23 cellular contexts compared by ENCODE assay signal in genomic region chr6:3515669-3516068, GRCh38. TPM values are rescaled to one million over a fixed set of nuclear protein-coding genes. Genes with fewer than 3 reads are reported as not detected.
DNase-seq lines count a peak whose midpoint lies in the region; ATAC-seq, FAIRE-seq and TF ChIP-seq lines count a peak whose summit lies in the region.
"Had no signal": no experiment of that assay in that cellular context is flagged by ENCODE, and none has a peak within 500 bp of the region (broad histone marks: within the 10 kb centered on the region; RNA-seq: fewer than 3 reads in every experiment).

No MANE protein-coding gene starts in this region.

- H3K27me3 ChIP-seq in HepG2 (ENCODE audit: control insufficient read depth in 1 of 2, insufficient read depth in 2 of 2, low read length in 2 of 2) (peaks cover 0 to 22% of the 10 kb centered on the region in 2 experiments; a peak in 3 of 5 replicates), right lobe of liver (no peaks in the 10 kb centered on the region), PC-9 (ENCODE audit: insufficient read depth, low read depth) (no peaks in the 10 kb centered on the region)
- H3K27me3 ChIP-seq: BLaER1 treated with 17β-estradiol and CSF1 and Interleukin-3, amounts not matched to agents 10 nM and 100 nM had no signal

- no peak for TF ChIP-seq CTCF in HepG2 (CRISPR knock-in tag; IDR thresholded peaks at IDR 0.05)
- TF ChIP-seq CTCF in right lobe of liver (IDR thresholded peaks at IDR 0.05): no peak
- TF ChIP-seq CTCF in PC-9 (conservative IDR thresholded peaks at IDR 0.05): no peak

- H3K9ac ChIP-seq in HepG2 (ENCODE audit: insufficient read depth, low read depth, low read length): no peak overlapping the region
- H3K9ac ChIP-seq: BLaER1 treated with 17β-estradiol and CSF1 and Interleukin-3, amounts not matched to agents 10 nM and 100 nM had no signal

- CTCF ChIA-PET in HepG2 (lab: Yijun Ruan, JAX; ENCODE audit: low intra/inter-chr PET ratio, low total read pairs) (no interaction called here), PC-9 (lab: Charles Lee) (interaction anchor here (0.6 to 0.7 kb wide), 2 partner anchors 43 to 59 kb away, joined by 7 to 9 read pairs; partner anchors contain the start of gene SLC22A23)

- H3K4me2 ChIP-seq in HepG2 (ENCODE audit: low read depth, low read length): no peak overlapping the region
- H3K4me2 ChIP-seq in PC-9: peak overlapping the region; percentile 50
- H3K4me2 ChIP-seq: BLaER1 treated with 17β-estradiol and CSF1 and Interleukin-3, amounts not matched to agents 10 nM and 100 nM had no signal

- FAIRE-seq in HepG2 (lab: Jason Lieb, UNC): no peak
- FAIRE-seq: GM12878, GM12892, GM18507 had no signal

- ATAC-seq in HepG2: no peak
- ATAC-seq in right lobe of liver: no peak
- ATAC-seq: GM12878 had no signal

- H3K27ac ChIP-seq in HepG2 (ENCODE audit: extremely low read length, insufficient read depth, low read length) (no peak overlapping the region), right lobe of liver (no peak overlapping the region), PC-9 (no peak overlapping the region)
- H3K27ac ChIP-seq: 22Rv1; BLaER1 treated with 17β-estradiol and CSF1 and Interleukin-3, amounts not matched to agents 10 nM and 100 nM; C4-2B had no signal

- H4K20me1 ChIP-seq in HepG2 (ENCODE audit: insufficient read depth, low read length) (no peaks in the 10 kb centered on the region), PC-9 (ENCODE audit: insufficient read depth) (no peaks in the 10 kb centered on the region)

- no peaks in the 10 kb centered on the region for H3K9me3 ChIP-seq in HepG2 (ENCODE audit: low read length)
- H3K9me3 ChIP-seq in right lobe of liver: no peaks in the 10 kb centered on the region
- no peaks in the 10 kb centered on the region for H3K9me3 ChIP-seq in PC-9 (ENCODE audit: insufficient read depth, low read depth)
- H3K9me3 ChIP-seq: BLaER1 treated with 17β-estradiol and CSF1 and Interleukin-3, amounts not matched to agents 10 nM and 100 nM had no signal

- WGBS in HepG2 (ENCODE audit: low lambda C conversion rate): 7% methylated on average over 1 of the region's 1 CpG
- 17% methylated on average over 1 of the region's 1 CpG for WGBS in right lobe of liver (ENCODE audit: insufficient coverage, low coverage, low lambda C conversion rate, missing lambda C conversion rate)

- POLR2A ChIA-PET in HepG2 (lab: Yijun Ruan, JAX) (no interaction called here), PC-9 (lab: Charles Lee; ENCODE audit: unreplicated experiment) (interaction anchor here (0.7 kb wide), 1 partner anchor 149 kb away, joined by 5 read pairs; no protein-coding TSS in a partner anchor)

- no peaks in the 10 kb centered on the region for H3K9me2 ChIP-seq in PC-9 (ENCODE audit: insufficient read depth)

- TF ChIP-seq POLR2A in HepG2 (IDR thresholded peaks at IDR 0.05; ENCODE audit: insufficient read depth in 1 of 2, low read depth in 2 of 2, low read length in 2 of 2) (no peak), right lobe of liver (IDR thresholded peaks at IDR 0.05) (no peak)

- DNase-seq in HepG2 (ENCODE audit: low spot score) (no peak), right lobe of liver (no peak), PC-9 (no peak), NCI-H1048 (lab: John Stamatoyannopoulos, UW) (no peak), AG08395 (ENCODE audit: low spot score) (no peak)
- DNase-seq: ACHN; AML-193; CD4-positive, alpha-beta memory T cell; CD4-positive, CD25-positive, alpha-beta regulatory T cell; CD8-positive, alpha-beta memory T cell; COR-L47; DMS 273 treated with DMSO at 0.1 percent for 48 hours; DMS153; DMS79; DND-41; GDM1 had no signal

- intact Hi-C loops in HepG2 (cut with micrococcal nuclease; ENCODE audit: unreplicated experiment): no loop called here
- intact Hi-C loops in right lobe of liver (cut with DNase I): no loop called here
- intact Hi-C loops in PC-9 (cut with micrococcal nuclease; ENCODE audit: unreplicated experiment): loop anchor here (5.0 kb wide), 1 partner anchor 58 kb away; the partner anchor contains the start of gene SLC22A23

- no peak for TF ChIP-seq EP300 in HepG2 (IDR thresholded peaks at IDR 0.05; ENCODE audit: low read depth in 2 of 2, low read length in 2 of 2)
- no peak for TF ChIP-seq EP300 in HepG2 (CRISPR knock-in tag; IDR thresholded peaks at IDR 0.05; ENCODE audit: borderline replicate concordance)

- peaks cover 20% of the 10 kb centered on the region for H3F3A ChIP-seq in PC-9 (ENCODE audit: insufficient read depth, low read depth)

- H3K79me2 ChIP-seq in HepG2 (ENCODE audit: insufficient read depth, low read length) (no peaks in the 10 kb centered on the region), PC-9 (ENCODE audit: low read depth) (no peaks in the 10 kb centered on the region)

- H3K4me3 ChIP-seq in HepG2 (replicated peaks in 1 of 3; ENCODE audit: insufficient read depth in 1 of 3, low read depth in 2 of 3, low read length in 3 of 3): no peak overlapping the region
- no peak overlapping the region for H3K4me3 ChIP-seq in right lobe of liver
- H3K4me3 ChIP-seq in PC-9: no peak overlapping the region
- H3K4me3 ChIP-seq: BLaER1 treated with 17β-estradiol and CSF1 and Interleukin-3, amounts not matched to agents 10 nM and 100 nM; GM12878 had no signal

- peaks cover 38% of the 10 kb centered on the region for H3K4me1 ChIP-seq in HepG2 (ENCODE audit: insufficient read depth, low read length)
- no peaks in the 10 kb centered on the region for H3K4me1 ChIP-seq in right lobe of liver
- peaks cover 63% of the 10 kb centered on the region for H3K4me1 ChIP-seq in PC-9 (replicated peaks; ENCODE audit: insufficient read depth)
- H3K4me1 ChIP-seq: BLaER1 treated with 17β-estradiol and CSF1 and Interleukin-3, amounts not matched to agents 10 nM and 100 nM had no signal

- BruUV-seq in HepG2 (replicated peaks; lab: Mats Ljungman, UMichigan) (no TSS peak), PC-9 (replicated peaks; lab: Mats Ljungman, UMichigan) (no TSS peak)

- no peak for TF ChIP-seq RAD21 in HepG2 (CRISPR knock-in tag; IDR thresholded peaks at IDR 0.05)

- no peak overlapping the region for H2AFZ ChIP-seq in HepG2 (ENCODE audit: low read length)
- H2AFZ ChIP-seq in PC-9: no peak overlapping the region

- H3K36me3 ChIP-seq in HepG2 (replicated peaks in 1 of 2; ENCODE audit: control insufficient read depth in 1 of 2, insufficient read depth in 2 of 2, low read length in 2 of 2) (no peaks in the 10 kb centered on the region), right lobe of liver (no peaks in the 10 kb centered on the region), PC-9 (ENCODE audit: low read depth) (no peaks in the 10 kb centered on the region)
- H3K36me3 ChIP-seq: BLaER1 treated with 17β-estradiol and CSF1 and Interleukin-3, amounts not matched to agents 10 nM and 100 nM had no signal

- in situ Hi-C loops in HepG2 (cut with HindIII; ENCODE audit: extremely low pct_ligation_motif_present, low pct_unique_long_range_greater_than_20kb): loop anchor here (10.0 kb wide), 1 partner anchor 241 kb away; no protein-coding TSS in a partner anchor

TF ChIP-seq in HepG2, 621 proteins besides CTCF, POLR2A, EP300 and RAD21 (continues in another document):
- no peak for TF ChIP-seq ZNF124 (CRISPR knock-in tag; IDR thresholded peaks at IDR 0.05)
- TF ChIP-seq ATF2 (CRISPR knock-in tag; IDR thresholded peaks at IDR 0.05): no peak
- TF ChIP-seq ZNF451 (CRISPR knock-in tag; IDR thresholded peaks at IDR 0.05): no peak
- TF ChIP-seq MBD4 (IDR thresholded peaks at IDR 0.05; ENCODE audit: borderline replicate concordance, low read length): no peak
- peak; percentile 71 for TF ChIP-seq MAFF (IDR thresholded peaks at IDR 0.05; ENCODE audit: low read depth, low read length)

RNA-seq across cellular contexts. Expression of gene SLC22A23, which starts 58.8 kb away (rescaled TPM):
- total RNA-seq in HepG2 (2016; rRNA removed; fragmentation: Illumina TruSeq; extraction: Trizol) (14.4 and 17.5 TPM in 2 replicates), right lobe of liver (10 to 100 TPM; 11.7 to 27.6 (median 16.3) TPM), PC-9 (2021) (13.5 and 16.3 TPM in 2 replicates)
- 5.9 and 6.8 TPM in 2 replicates for total RNA-seq in HepG2 (2016; cell fraction: cytosol; rRNA removed; fragmentation: Illumina TruSeq; extraction: Trizol; ENCODE audit: low read depth)
- total RNA-seq in HepG2 (2016; cell fraction: insoluble cytoplasmic fraction; rRNA removed; fragmentation: Illumina TruSeq; extraction: Trizol): 11.7 and 17.5 TPM in 2 replicates
- total RNA-seq in HepG2 (2016; cell fraction: membrane; rRNA removed; fragmentation: Illumina TruSeq; extraction: Trizol): 9.8 and 11.5 TPM in 2 replicates
- 33.2 and 38.2 TPM in 2 replicates for total RNA-seq in HepG2 (2016; cell fraction: nucleus; rRNA removed; fragmentation: Illumina TruSeq; extraction: Trizol)
- polyA plus RNA-seq in HepG2 (2011; rRNA removed): 11.8 and 17.3 TPM in 2 replicates
- polyA plus RNA-seq in HepG2 (2011; cell fraction: cytosol; rRNA removed): 15.4 and 19.5 TPM in 2 replicates
- polyA plus RNA-seq in HepG2 (2011; cell fraction: nucleus; rRNA removed): 54.1 and 61.7 TPM in 2 replicates
- polyA plus RNA-seq in HepG2 (2012): 25.2 and 36.8 TPM in 2 replicates
- polyA plus RNA-seq in HepG2 (2016; cell fraction: cytosol; fragmentation: Illumina TruSeq; extraction: Trizol; ENCODE audit: low read depth): 2.0 and 2.2 TPM in 2 replicates
- polyA plus RNA-seq in HepG2 (2016; cell fraction: insoluble cytoplasmic fraction; fragmentation: Illumina TruSeq; extraction: Trizol; ENCODE audit: low read depth): 12.7 and 15.3 TPM in 2 replicates
- 5.3 and 6.1 TPM in 2 replicates for polyA plus RNA-seq in HepG2 (2016; cell fraction: membrane; fragmentation: Illumina TruSeq; extraction: Trizol; ENCODE audit: low read depth)
- 42.3 and 52.5 TPM in 2 replicates for polyA plus RNA-seq in HepG2 (2016; cell fraction: nucleus; fragmentation: Illumina TruSeq; extraction: Trizol; ENCODE audit: insufficient read depth, low read depth)
- polyA minus RNA-seq in HepG2 (2011; rRNA and poly(A)+ RNA removed; ENCODE audit: low replicate concordance): 1.4 and 75.8 TPM in 2 replicates
- 30.2 and 44.5 TPM in 2 replicates for polyA minus RNA-seq in HepG2 (2011; cell fraction: cytosol; rRNA and poly(A)+ RNA removed)
- 77.3 and 90.4 TPM in 2 replicates for polyA minus RNA-seq in HepG2 (2011; cell fraction: nucleus; rRNA and poly(A)+ RNA removed)
- polyA plus RNA-seq: AG04450 had no signal
